21 cellular contexts compared by ENCODE assay signal in the genomic region with DNA sequence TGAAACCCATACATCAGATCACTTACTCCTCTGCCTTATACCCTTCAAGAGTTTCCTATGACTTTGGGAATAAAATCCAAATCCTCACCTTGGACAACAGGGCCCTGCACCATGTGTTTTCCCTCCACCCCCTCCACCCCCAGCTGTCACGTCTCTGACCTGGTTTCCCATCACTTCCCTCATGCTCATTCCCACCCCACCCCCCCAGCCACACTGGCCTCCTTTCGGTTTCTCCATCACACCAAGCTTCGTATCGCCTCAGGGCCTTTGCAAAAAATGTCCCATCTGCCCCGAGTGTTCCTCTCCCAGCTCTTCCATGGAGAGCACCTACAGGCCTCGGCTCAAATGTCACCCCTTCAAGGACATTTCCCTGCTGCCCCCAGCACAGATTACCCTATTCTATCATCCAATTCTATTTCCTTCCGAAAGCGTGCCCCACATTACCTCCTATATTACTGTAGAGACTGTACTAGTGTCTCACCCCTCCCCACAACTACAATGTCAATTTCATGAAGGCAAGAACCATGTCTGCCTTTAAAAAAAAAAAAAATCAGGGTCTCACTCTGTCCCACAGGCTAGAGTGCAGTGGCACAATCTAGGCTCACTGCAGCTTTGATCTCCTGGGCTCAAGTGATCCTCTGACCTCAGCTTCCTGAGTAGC. TPM values are rescaled to one million over a fixed set of nuclear protein-coding genes. Genes with fewer than 3 reads are reported as not detected.
DNase-seq lines count a peak whose midpoint lies in the region; ATAC-seq and TF ChIP-seq lines count a peak whose summit lies in the region.
"Had no signal": no experiment of that assay in that cellular context is flagged by ENCODE, and none has a peak within 500 bp of the region (broad histone marks: within the 10 kb centered on the region; RNA-seq: fewer than 3 reads in every experiment).

No MANE protein-coding gene starts in this region.

- no peak overlapping the region for H2AFZ ChIP-seq in hepatocyte
- H2AFZ ChIP-seq in parathyroid adenoma = no peak overlapping the region

- H3K4me3 ChIP-seq in right atrium auricular region = no peak overlapping the region
- no peak overlapping the region for H3K4me3 ChIP-seq in hepatocyte
- no peak overlapping the region for H3K4me3 ChIP-seq in parathyroid adenoma (ENCODE audit: low read depth, low read length)

- H3K9me2 ChIP-seq in hepatocyte (replicated peaks; ENCODE audit: insufficient read depth) = no peaks in the 10 kb centered on the region

- H3K36me3 ChIP-seq in right atrium auricular region = no peaks in the 10 kb centered on the region
- no peaks in the 10 kb centered on the region for H3K36me3 ChIP-seq in hepatocyte (replicated peaks; ENCODE audit: insufficient read depth, low read depth)
- no peaks in the 10 kb centered on the region for H3K36me3 ChIP-seq in parathyroid adenoma (ENCODE audit: control insufficient read depth, insufficient read depth, low read length)

- DNase-seq in cardiac septum (ENCODE audit: low spot score) (peak; percentile 79), right atrium auricular region (ENCODE audit: low spot score) (no peak), hepatocyte (ENCODE audit: low spot score) (no peak), NCI-H2196 (lab: John Stamatoyannopoulos, UW; ENCODE audit: unreplicated experiment) (no peak), AML-193 (lab: John Stamatoyannopoulos, UW) (no peak), NCI-H2171 (lab: John Stamatoyannopoulos, UW) (no peak)
- DNase-seq: C1 segment of cervical spinal cord, GF-D8, KG1, NCI-H1105, NCI-H1694 treated with DMSO at 0.1 percent for 48 hours, NCI-H2107, NCI-H526 treated with DMSO at 0.1 percent for 48 hours, OCI-M1, RPMI8226, SIG-M5 had no signal

- no peaks in the 10 kb centered on the region for H3K9me3 ChIP-seq in right atrium auricular region
- no peaks in the 10 kb centered on the region for H3K9me3 ChIP-seq in hepatocyte (ENCODE audit: low read depth)
- H3K9me3 ChIP-seq in parathyroid adenoma (ENCODE audit: control insufficient read depth, low read length) = no peaks in the 10 kb centered on the region

- no peaks in the 10 kb centered on the region for H3K79me2 ChIP-seq in hepatocyte
- no peaks in the 10 kb centered on the region for H3K79me2 ChIP-seq in parathyroid adenoma

- H3K4me2 ChIP-seq in hepatocyte = peak overlapping the region; percentile 19
- no peak overlapping the region for H3K4me2 ChIP-seq in parathyroid adenoma (ENCODE audit: low read length)

- H3K27me3 ChIP-seq in right atrium auricular region = no peaks in the 10 kb centered on the region
- H3K27me3 ChIP-seq in hepatocyte = no peaks in the 10 kb centered on the region
- H3K27me3 ChIP-seq in parathyroid adenoma (ENCODE audit: control insufficient read depth, insufficient read depth, low read length) = no peaks in the 10 kb centered on the region

- 89% methylated on average over 8 of the region's 8 CpGs for WGBS in hepatocyte (ENCODE audit: low lambda C conversion rate, missing lambda C conversion rate)

- peaks cover 0 to 17% of the 10 kb centered on the region in 2 donors for H3K4me1 ChIP-seq in right atrium auricular region
- H3K4me1 ChIP-seq in hepatocyte (ENCODE audit: insufficient read depth) = peaks cover 40% of the 10 kb centered on the region
- H3K4me1 ChIP-seq in parathyroid adenoma = peaks cover 36% of the 10 kb centered on the region

- intact Hi-C loops in cardiac septum (cut with DNase I) = no loop called here

- no peak overlapping the region for H3K9ac ChIP-seq in parathyroid adenoma

- H3K27ac ChIP-seq in right atrium auricular region (no peak overlapping the region), hepatocyte (peak overlapping the region; percentile 78), parathyroid adenoma (peak overlapping the region; percentile 9)

- no peaks in the 10 kb centered on the region for H4K20me1 ChIP-seq in hepatocyte (ENCODE audit: insufficient read depth, poor library complexity, severe bottlenecking)

- TF ChIP-seq CTCF in right atrium auricular region (IDR thresholded peaks at IDR 0.05) (no peak), hepatocyte (IDR thresholded peaks at IDR 0.05; ENCODE audit: poor library complexity) (no peak), parathyroid adenoma (IDR thresholded peaks at IDR 0.05) (no peak)

- no peak for ATAC-seq in GM18498 (IDR thresholded peaks at IDR 0.05; ENCODE audit: unreplicated experiment)

RNA-seq across cellular contexts. Expression of a gene that starts 16.8 kb away (rescaled TPM):
- total RNA-seq in cardiac septum (0.97 TPM), right atrium auricular region (under 1 TPM in 1 of 2 donors, not detected in 1; 0.20 TPM), hepatocyte (0.16 and 0.20 TPM in 2 replicates)
- 0.64 TPM in 1 of 2 replicates, not detected in the other for polyA plus RNA-seq in hepatocyte
- total RNA-seq: A172, Daoy, H1 had no signal
- polyA plus RNA-seq: H1 had no signal

RNA-seq across cellular contexts. Expression of a gene that starts 59.0 kb away (rescaled TPM):
- total RNA-seq in cardiac septum = not detected
- total RNA-seq in right atrium auricular region = not detected
- 1.6 and 2.7 TPM in 2 replicates for total RNA-seq in hepatocyte
- polyA plus RNA-seq in hepatocyte = 0.97 and 1.6 TPM in 2 replicates
- total RNA-seq: A172, Daoy had no signal

Comparison
In these comparisons a context has a peak if more than half of its experiments do, and no peak if none do; other contexts are left out.
1. H3K27ac ChIP-seq: peak in hepatocyte (single experiment) and parathyroid adenoma (single experiment); none in right atrium auricular region (0 of 2).